8 cellular contexts compared by ENCODE assay signal in genomic region chr14:93113678-93114067, GRCh38. TPM values are rescaled to one million over a fixed set of nuclear protein-coding genes. Genes with fewer than 3 reads are reported as not detected.
DNase-seq lines count a peak whose midpoint lies in the region; ATAC-seq and TF ChIP-seq lines count a peak whose summit lies in the region.

No MANE protein-coding gene starts in this region.

- no peaks in the 10 kb centered on the region for H3K9me3 Mint-ChIP-seq in natural killer cell

- H3K36me3 Mint-ChIP-seq in natural killer cell, result no peaks in the 10 kb centered on the region

- TF ChIP-seq CTCF in colonic mucosa (IDR thresholded peaks at IDR 0.05) (no peak), natural killer cell (IDR thresholded peaks at IDR 0.05) (no peak)

- H3K27me3 Mint-ChIP-seq in natural killer cell (ENCODE audit: low read depth in 2 of 2), result no peaks in the 10 kb centered on the region

- H3K4me2 ChIP-seq in BLaER1 treated with 17β-estradiol and CSF1 and Interleukin-3, amounts not matched to agents 10 nM and 100 nM, result peak overlapping the region; percentile 91 to 100 (median 99)

- H3K4me1 Mint-ChIP-seq in natural killer cell, result peaks cover 29 to 47% of the 10 kb centered on the region in 2 donors

- H3K4me1 ChIP-seq in BLaER1 treated with 17β-estradiol and CSF1 and Interleukin-3, amounts not matched to agents 10 nM and 100 nM, result peaks cover 58 to 82% (median 70%) of the 10 kb centered on the region in 10 experiments
- peaks cover 12% of the 10 kb centered on the region for H3K4me1 ChIP-seq in colonic mucosa

- H3K27me3 ChIP-seq in BLaER1 treated with 17β-estradiol and CSF1 and Interleukin-3, amounts not matched to agents 10 nM and 100 nM, result no peaks in the 10 kb centered on the region
- no peaks in the 10 kb centered on the region for H3K27me3 ChIP-seq in colonic mucosa

- peak overlapping the region; percentile 90 for H3K4me3 Mint-ChIP-seq in natural killer cell

- ATAC-seq in natural killer cell (no peak), HG02678 (IDR thresholded peaks at IDR 0.05; ENCODE audit: unreplicated experiment) (no peak), GM19455 (IDR thresholded peaks at IDR 0.05; ENCODE audit: unreplicated experiment) (no peak)

- H3K9me3 ChIP-seq in BLaER1 treated with 17β-estradiol and CSF1 and Interleukin-3, amounts not matched to agents 10 nM and 100 nM (replicated peaks in 1 of 11), result no peaks in the 10 kb centered on the region
- no peaks in the 10 kb centered on the region for H3K9me3 ChIP-seq in colonic mucosa

- peak overlapping the region; percentile 88 to 99 (median 96) for H3K4me3 ChIP-seq in BLaER1 treated with 17β-estradiol and CSF1 and Interleukin-3, amounts not matched to agents 10 nM and 100 nM
- peak overlapping the region; percentile 67; the same call in 1 of the 2 replicates for H3K4me3 ChIP-seq in Jurkat, Clone E6-1 (ENCODE audit: low read length)
- H3K4me3 ChIP-seq in colonic mucosa, result peak overlapping the region; percentile 93

- peaks cover 19 to 63% (median 57%) of the 10 kb centered on the region in 11 experiments; a peak in 21 of 22 replicates for H4K20me1 ChIP-seq in BLaER1 treated with 17β-estradiol and CSF1 and Interleukin-3, amounts not matched to agents 10 nM and 100 nM

- H3K9ac ChIP-seq in BLaER1 treated with 17β-estradiol and CSF1 and Interleukin-3, amounts not matched to agents 10 nM and 100 nM, result peak overlapping the region; percentile 92 to 98 (median 96); a peak in 20 of 22 replicates
- peak overlapping the region; percentile 35 to 92 for H3K9ac ChIP-seq in colonic mucosa (ENCODE audit: low read depth in 2 of 2, low read length in 2 of 2)

- H3K27ac ChIP-seq in BLaER1 treated with 17β-estradiol and CSF1 and Interleukin-3, amounts not matched to agents 10 nM and 100 nM, result peak overlapping the region in 7 of 11 experiments; percentile 52 to 99 (median 96); a peak in 7 of 22 replicates
- H3K27ac ChIP-seq in colonic mucosa, result peak overlapping the region; percentile 70

- no peak for DNase-seq in Jurkat, Clone E6-1 (ENCODE audit: low read depth, low spot score)
- DNase-seq in colonic mucosa (peak; percentile 45), natural killer cell (no peak), NOMO-1 treated with dmso at 0.1 percent for 144 hours (lab: John Stamatoyannopoulos, UW; ENCODE audit: unreplicated experiment) (no peak)
- DNase-seq in effector CD4-positive, alpha-beta T cell, result no peak

- intact Hi-C loops in colonic mucosa (cut with DNase I) (loop anchor here (2.0 kb wide), 1 partner anchor 161 kb away; no protein-coding TSS in a partner anchor), natural killer cell (cut with micrococcal nuclease) (loop anchor here (1.0 to 10.0 kb wide), 6 partner anchors 10 to 105 kb away; partner anchors contain the start of genes LYSET and MOAP1)

- peak overlapping the region; percentile 95 to 97 for H3K27ac Mint-ChIP-seq in natural killer cell

- 0 out of 22 replicates have a peak, but pooled peaks cover 0 to 4% (median 0%) of the 10 kb centered on the region in 11 experiments for H3K36me3 ChIP-seq in BLaER1 treated with 17β-estradiol and CSF1 and Interleukin-3, amounts not matched to agents 10 nM and 100 nM
- H3K36me3 ChIP-seq in colonic mucosa, result no peaks in the 10 kb centered on the region

RNA-seq across cellular contexts. Expression of gene ITPK1, which starts 2.1 kb away (rescaled TPM):
- polyA plus RNA-seq in Jurkat, Clone E6-1 (2012; ENCODE audit: insufficient read depth, insufficient read length), result 30.7 TPM
- 100 to 1,000 TPM; 118 to 134 TPM for total RNA-seq in colonic mucosa
- 10 to 100 TPM; 73.2 to 74.8 (median 74.4) TPM for total RNA-seq in natural killer cell
